7 cellular contexts compared by ENCODE assay signal in genomic region chr17:75869282-75870141, GRCh38. TPM values are rescaled to one million over a fixed set of nuclear protein-coding genes. Genes with fewer than 3 reads are reported as not detected.
DNase-seq lines count a peak whose midpoint lies in the region; ATAC-seq and TF ChIP-seq lines count a peak whose summit lies in the region.
"Had no signal": no experiment of that assay in that cellular context is flagged by ENCODE, and none has a peak within 500 bp of the region (broad histone marks: within the 10 kb centered on the region; RNA-seq: fewer than 3 reads in every experiment).

No MANE protein-coding gene starts in this region.

- no peak overlapping the region for H3K4me3 Mint-ChIP-seq in neural progenitor cell
- H3K4me3 Mint-ChIP-seq: activated B cell treated with CpG ODN at 0.5 μM for 24 hours had no signal

- H3K36me3 ChIP-seq in neural progenitor cell, result no peaks in the 10 kb centered on the region

- H3K4me1 ChIP-seq in neural progenitor cell, result no peaks in the 10 kb centered on the region

- H3K4me3 ChIP-seq in neural progenitor cell, result no peak overlapping the region

- no peaks in the 10 kb centered on the region for H4K20me1 ChIP-seq in neural progenitor cell (ENCODE audit: low read depth)

- no peak for ATAC-seq in GM18519 (IDR thresholded peaks at IDR 0.05; ENCODE audit: low FRiP score, unreplicated experiment)

- H3K27ac Mint-ChIP-seq in neural progenitor cell, result peak overlapping the region; percentile 94
- H3K27ac Mint-ChIP-seq: activated B cell treated with CpG ODN at 0.5 μM for 24 hours had no signal

- peak overlapping the region; percentile 75 for H2AFZ ChIP-seq in neural progenitor cell (replicated peaks)

- peak; percentile 61 for DNase-seq in EH (ENCODE audit: low read depth)
- DNase-seq in cerebellar cortex (ENCODE audit: low spot score), result peak; percentile 42
- no peak for DNase-seq in neural progenitor cell (ENCODE audit: low spot score)
- DNase-seq in NOMO-1 (lab: John Stamatoyannopoulos, UW; ENCODE audit: unreplicated experiment in 2 of 2), result no peak
- DNase-seq in OCI-M2 (lab: John Stamatoyannopoulos, UW; ENCODE audit: unreplicated experiment), result no peak
- DNase-seq: activated B cell treated with CpG ODN at 0.5 μM for 24 hours had no signal

- no peaks in the 10 kb centered on the region for H3K9me3 Mint-ChIP-seq in neural progenitor cell
- H3K9me3 Mint-ChIP-seq: activated B cell treated with CpG ODN at 0.5 μM for 24 hours had no signal

- H3K27ac ChIP-seq in neural progenitor cell, result no peak overlapping the region

- H3K4me2 ChIP-seq in neural progenitor cell, result no peak overlapping the region

- no peaks in the 10 kb centered on the region for H3K36me3 Mint-ChIP-seq in neural progenitor cell

- H3K79me2 ChIP-seq in neural progenitor cell (ENCODE audit: low read depth), result no peaks in the 10 kb centered on the region

- peaks cover 8% of the 10 kb centered on the region for H3F3A ChIP-seq in neural progenitor cell (ENCODE audit: low read depth)

- H3K27me3 Mint-ChIP-seq in neural progenitor cell (ENCODE audit: insufficient read depth, low read depth), result peaks cover 7% of the 10 kb centered on the region
- H3K27me3 Mint-ChIP-seq: activated B cell treated with CpG ODN at 0.5 μM for 24 hours had no signal

- no peak for TF ChIP-seq CTCF in neural progenitor cell (IDR thresholded peaks at IDR 0.05)

- no peaks in the 10 kb centered on the region for H3K9me3 ChIP-seq in neural progenitor cell (ENCODE audit: low read depth)

- H3K9ac ChIP-seq in neural progenitor cell, result no peak overlapping the region

- no peaks in the 10 kb centered on the region for H3K27me3 ChIP-seq in neural progenitor cell

- peaks cover 31% of the 10 kb centered on the region for H3K4me1 Mint-ChIP-seq in neural progenitor cell

RNA-seq across cellular contexts. Expression of gene TRIM47, which starts 8.9 kb away (rescaled TPM):
- 0.90 and 1.3 TPM in 2 replicates for total RNA-seq in neural progenitor cell (ENCODE audit: low replicate concordance)

RNA-seq across cellular contexts. Expression of gene WBP2, which starts 14.4 kb away (rescaled TPM):
- 20.9 and 23.8 TPM in 2 replicates for total RNA-seq in neural progenitor cell (ENCODE audit: low replicate concordance)

RNA-seq across cellular contexts. Expression of gene UNC13D, which starts 25.3 kb away (rescaled TPM):
- total RNA-seq in neural progenitor cell (ENCODE audit: low replicate concordance), result 0.09 and 0.96 TPM in 2 replicates

RNA-seq across cellular contexts. Expression of gene TRIM65, which starts 27.2 kb away (rescaled TPM):
- 17.2 and 36.3 TPM in 2 replicates for total RNA-seq in neural progenitor cell (ENCODE audit: low replicate concordance)

RNA-seq across cellular contexts. Expression of gene MRPL38, which starts 35.2 kb away (rescaled TPM):
- 26.8 and 57.4 TPM in 2 replicates for total RNA-seq in neural progenitor cell (ENCODE audit: low replicate concordance)

Comparison
In these comparisons a context has a peak if more than half of its experiments do, and no peak if none do; other contexts are left out.
1. DNase-seq: peak in EH (single experiment) and cerebellar cortex (single experiment); none in neural progenitor cell (single experiment), NOMO-1 (0 of 2) and OCI-M2 (single experiment).